In the genomic region with DNA sequence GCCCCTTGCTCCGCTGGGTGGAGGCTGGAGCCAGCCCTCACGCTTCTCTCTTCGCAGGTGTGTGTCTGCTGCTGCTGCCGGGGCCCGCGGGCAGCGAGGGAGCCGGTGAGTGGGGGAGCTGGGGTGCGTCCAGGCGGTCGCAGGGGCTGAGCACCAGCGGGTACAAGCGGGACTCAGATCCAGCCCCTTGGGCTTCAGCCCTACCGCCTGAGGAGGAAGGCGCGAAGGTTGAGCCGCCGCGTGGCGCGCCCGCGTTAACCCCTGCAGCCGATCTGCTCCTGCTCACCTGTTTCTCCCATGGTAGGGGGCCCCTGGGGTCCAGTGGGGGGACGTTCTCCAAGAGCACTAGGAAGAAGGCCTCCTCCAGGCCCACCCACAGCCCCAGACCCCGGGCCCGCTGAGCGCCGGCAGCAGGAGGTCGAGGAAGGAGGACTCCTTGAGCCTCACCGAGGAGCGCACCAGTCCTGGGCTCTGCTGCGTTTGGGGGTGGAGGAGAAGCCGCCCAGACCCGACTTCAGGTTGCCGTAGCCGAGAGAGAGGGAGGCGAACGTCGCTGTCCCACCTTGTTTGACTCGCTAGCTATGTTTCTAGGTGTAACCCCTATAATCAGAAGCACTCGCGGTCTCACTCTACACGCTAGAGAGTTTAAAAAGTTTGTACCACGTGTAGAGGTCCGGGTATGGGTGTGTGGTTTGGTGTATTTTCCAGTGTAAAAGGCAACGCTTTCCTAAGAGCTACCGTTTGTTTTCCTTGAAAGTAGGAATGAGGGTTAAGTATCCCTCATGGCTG, we compare ENCODE assay signal across 7 cellular contexts. TPM values are rescaled to one million over a fixed set of nuclear protein-coding genes. Genes with fewer than 3 reads are reported as not detected.
DNase-seq lines count a peak whose midpoint lies in the region; ATAC-seq and TF ChIP-seq lines count a peak whose summit lies in the region.

No MANE protein-coding gene starts in this region.

- no peaks in the 10 kb centered on the region for H3K9me3 Mint-ChIP-seq in brain

- H3K36me3 ChIP-seq in HEK293 (ENCODE audit: control insufficient read depth in 2 of 2, insufficient read depth in 1 of 2, low read length in 2 of 2) (peaks cover 23 to 31% of the 10 kb centered on the region in 2 experiments), left lung (no peaks in the 10 kb centered on the region), testis (ENCODE audit: low read depth, missing control alignments) (no peaks in the 10 kb centered on the region)

- WGBS in testis, 2 donors: 2 to 9% methylated on average over 16 to 36 of the region's 48 CpGs

- DNase-seq in NCI-H1092 (lab: John Stamatoyannopoulos, UW): peak; percentile 66
- peak in 1 of 2 donors; percentile 73 for DNase-seq in left lung
- DNase-seq in testis: no peak
- no peak for DNase-seq in inferior parietal cortex (ENCODE audit: extremely low spot score)

- H3K4me1 ChIP-seq in HEK293 (ENCODE audit: control insufficient read depth, insufficient read depth, low read length) (peaks cover 5% of the 10 kb centered on the region; the same call in 1 of the 2 replicates), left lung (peaks cover 10 to 18% of the 10 kb centered on the region in 2 donors), testis (peaks cover 9% of the 10 kb centered on the region)

- CTCF ChIA-PET in HEK293 (lab: Yijun Ruan, JAX): no interaction called here

- H3K27me3 ChIP-seq in left lung: peaks cover 40 to 76% of the 10 kb centered on the region in 2 donors
- no peaks in the 10 kb centered on the region for H3K27me3 ChIP-seq in testis

- peak; percentile 4 for ATAC-seq in GM18520 (IDR thresholded peaks at IDR 0.05; ENCODE audit: unreplicated experiment)
- peak; percentile 43 for ATAC-seq in left lung

- TF ChIP-seq POLR2A in testis (IDR thresholded peaks at IDR 0.05): no peak

- H3K9me3 ChIP-seq in HEK293 (ENCODE audit: control insufficient read depth, insufficient read depth, low read depth, low read length) (no peaks in the 10 kb centered on the region), left lung (no peaks in the 10 kb centered on the region), testis (no peaks in the 10 kb centered on the region)

- TF ChIP-seq CTCF in HEK293 (tag by site-specific recombination; IDR thresholded peaks at IDR 0.05) (no peak), brain (conservative IDR thresholded peaks at IDR 0.05) (no peak), left lung (IDR thresholded peaks at IDR 0.05) (no peak), testis (IDR thresholded peaks at IDR 0.05) (no peak)

- intact Hi-C loops in left lung (cut with DNase I): no loop called here
- intact Hi-C loops in testis (cut with DNase I; ENCODE audit: low total_unique reads): no loop called here

- H3K27me3 Mint-ChIP-seq in brain: peaks cover 28% of the 10 kb centered on the region

- H3K4me3 Mint-ChIP-seq in brain: peak overlapping the region; percentile 77 to 88 (median 83)

- peak overlapping the region in 2 of 5 experiments; percentile 23 to 66 for H3K27ac Mint-ChIP-seq in brain

- peak overlapping the region; percentile 78; the same call in 1 of the 2 replicates for H3K27ac ChIP-seq in HEK293 (ENCODE audit: extremely low read depth, low read depth, low read length)
- H3K27ac ChIP-seq in left lung: no peak overlapping the region
- no peak overlapping the region for H3K27ac ChIP-seq in testis

- H3K4me3 ChIP-seq in HEK293 (ENCODE audit: low read depth, low read length) (peak overlapping the region; percentile 69), left lung (peak overlapping the region; percentile 28 to 48), testis (peak overlapping the region; percentile 50 to 62)

- H3K4me1 Mint-ChIP-seq in brain: peaks cover 37% of the 10 kb centered on the region

- POLR2A ChIA-PET in HEK293 (lab: Yijun Ruan, JAX): interaction anchor here (1.1 kb wide), 1 partner anchor 117 kb away, joined by 3 read pairs; no protein-coding TSS in a partner anchor

- H3K36me3 Mint-ChIP-seq in brain: peaks cover under 1% of the 10 kb centered on the region

TF ChIP-seq in HEK293, 187 proteins besides CTCF, POLR2A, EP300 and RAD21 (continues in another document):
- TF ChIP-seq PRDM10 (tag by site-specific recombination; IDR thresholded peaks at IDR 0.05): peak; percentile 45
- TF ChIP-seq SP7 (tag by site-specific recombination; IDR thresholded peaks at IDR 0.05): 0 out of 2 replicates have a peak, but pooled peaks have one; percentile 6
- TF ChIP-seq KLF1 (tag by site-specific recombination; IDR thresholded peaks at IDR 0.05): no peak
- TF ChIP-seq ZNF335 (tag by site-specific recombination; conservative IDR thresholded peaks at IDR 0.05): 0 out of 2 replicates have a peak, but pooled peaks have one; percentile 54
- TF ChIP-seq, protein P1, sequence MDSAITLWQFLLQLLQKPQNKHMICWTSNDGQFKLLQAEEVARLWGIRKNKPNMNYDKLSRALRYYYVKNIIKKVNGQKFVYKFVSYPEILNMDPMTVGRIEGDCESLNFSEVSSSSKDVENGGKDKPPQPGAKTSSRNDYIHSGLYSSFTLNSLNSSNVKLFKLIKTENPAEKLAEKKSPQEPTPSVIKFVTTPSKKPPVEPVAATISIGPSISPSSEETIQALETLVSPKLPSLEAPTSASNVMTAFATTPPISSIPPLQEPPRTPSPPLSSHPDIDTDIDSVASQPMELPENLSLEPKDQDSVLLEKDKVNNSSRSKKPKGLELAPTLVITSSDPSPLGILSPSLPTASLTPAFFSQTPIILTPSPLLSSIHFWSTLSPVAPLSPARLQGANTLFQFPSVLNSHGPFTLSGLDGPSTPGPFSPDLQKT (IDR thresholded peaks at IDR 0.05; ENCODE audit: borderline replicate concordance, low read depth, low read length): no peak
- TF ChIP-seq ZNF449 (tag by site-specific recombination; IDR thresholded peaks at IDR 0.05): peak; percentile 21; the same call in 1 of the 2 replicates
- TF ChIP-seq GLIS1 (tag by site-specific recombination; IDR thresholded peaks at IDR 0.05): peak; percentile 81; the same call in 1 of the 2 replicates
- no peak for TF ChIP-seq ZNF175 (tag by site-specific recombination; IDR thresholded peaks at IDR 0.05)
- peak; percentile 49; the same call in 1 of the 2 replicates for TF ChIP-seq ZBTB8A (tag by site-specific recombination; IDR thresholded peaks at IDR 0.05)
- no peak for TF ChIP-seq ZNF214 (tag by site-specific recombination; IDR thresholded peaks at IDR 0.05; ENCODE audit: borderline replicate concordance)
- TF ChIP-seq ZFHX2 (tag by site-specific recombination; conservative IDR thresholded peaks at IDR 0.05): no peak
- no peak for TF ChIP-seq ZNF341 (tag by site-specific recombination; IDR thresholded peaks at IDR 0.05; ENCODE audit: low read depth)

RNA-seq across cellular contexts. Expression of gene COCH, which starts 0.8 kb away (rescaled TPM):
- polyA plus RNA-seq in brain (ENCODE audit: insufficient read depth, low read depth, low replicate concordance): 43.7 TPM
- total RNA-seq in left lung: under 1 TPM; 0.55 to 0.70 TPM
- total RNA-seq in testis: 1 to 10 TPM; 2.2 to 5.0 TPM
- 3.0 TPM for polyA plus RNA-seq in testis (ENCODE audit: insufficient read depth, low read depth, low replicate concordance)
